35 cellular contexts compared by ENCODE assay signal in the genomic region with DNA sequence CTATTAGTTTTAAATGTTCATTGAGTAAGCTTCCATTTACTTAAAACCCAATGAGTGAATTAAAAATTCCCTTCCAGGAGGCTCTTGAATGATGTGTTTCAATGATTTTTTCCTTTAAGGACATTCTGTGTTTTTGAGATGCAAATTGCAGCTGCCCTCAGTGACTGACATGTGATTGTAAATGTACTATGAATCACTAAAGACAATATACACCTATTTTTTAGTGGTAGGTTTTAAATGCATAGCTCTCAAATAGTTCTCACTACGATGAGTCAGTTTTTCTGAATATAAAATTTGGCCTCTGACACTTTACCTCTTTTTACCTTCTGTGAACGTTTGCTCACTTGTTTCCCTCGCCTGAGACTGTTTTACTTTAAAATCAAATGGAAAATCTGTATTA.
"Had no signal": no experiment of that assay in that cellular context is flagged by ENCODE, and none has a peak within 500 bp of the region (broad histone marks: within the 10 kb centered on the region; RNA-seq: fewer than 3 reads in every experiment).

No MANE protein-coding gene starts in this region.

- H3K36me3 ChIP-seq: adrenal gland, cardiac muscle cell, colonic mucosa, gastrocnemius medialis, WERI-Rb-1 had no signal

- H3K4me3 ChIP-seq: adrenal gland, body of pancreas, cardiac muscle cell, colonic mucosa, gastrocnemius medialis had no signal

- H3K4me3 Mint-ChIP-seq: activated B cell treated with CpG ODN at 0.5 μM for 24 hours; activated CD8-positive, alpha-beta memory T cell treated with anti-CD3 and anti-CD28 coated beads, Interleukin-2, amount 10 ng/mL, durations not matched to agents 7 days and 5 days; activated CD8-positive, alpha-beta T cell treated with anti-CD3 and anti-CD28 coated beads, Interleukin-2, amount 10 ng/mL, durations not matched to agents 7 days and 5 days; activated naive CD4-positive, alpha-beta T cell treated with anti-CD3 and anti-CD28 coated beads for 36 hours; activated naive CD4-positive, alpha-beta T cell treated with anti-CD3 and anti-CD28 coated beads, Interleukin-2, amount 50 U/mL, for 24 hours; activated naive CD8-positive, alpha-beta T cell treated with anti-CD3 and anti-CD28 coated beads for 36 hours; activated naive CD8-positive, alpha-beta T cell treated with anti-CD3 and anti-CD28 coated beads, Interleukin-2, amount 50 U/mL, for 24 hours; activated T-helper 1 cell treated with anti-CD3 and anti-CD28 coated beads, Interleukin-12 subunit alpha, Interleukin-12 subunit beta, Interleukin-2, Interleukin-4 antibody, amounts not matched to agents 30 ng/mL and 10 ng/mL and 1 ng/mL, durations not matched to agents 14 hours and 24 hours and 36 hours; T-helper 17 cell; T-helper 2 cell treated with Interferon-gamma antibody and Interleukin-4, amounts not matched to agents 5 μg/mL and 100 μg/mL, for 36 hours had no signal

- H3K27me3 Mint-ChIP-seq: T-helper 17 cell had no signal

- H3K4me1 ChIP-seq: adrenal gland, body of pancreas, colonic mucosa, gastrocnemius medialis had no signal

- ATAC-seq: activated CD4-positive, CD25-positive, alpha-beta regulatory T cell treated with anti-CD3 and anti-CD28 coated beads, Interleukin-2, amount 50 U/mL, for 24 hours; activated CD8-positive, alpha-beta memory T cell treated with anti-CD3 and anti-CD28 coated beads, Interleukin-2, amount 10 ng/mL, durations not matched to agents 7 days and 5 days; activated CD8-positive, alpha-beta T cell treated with anti-CD3 and anti-CD28 coated beads, Interleukin-2, amount 10 ng/mL, durations not matched to agents 7 days and 5 days; activated naive CD8-positive, alpha-beta T cell treated with anti-CD3 and anti-CD28 coated beads, Interleukin-2, amount 50 U/mL, for 24 hours; body of pancreas; esophagus mucosa; gastrocnemius medialis; T-helper 17 cell had no signal

- H3K36me3 Mint-ChIP-seq: activated CD8-positive, alpha-beta memory T cell treated with anti-CD3 and anti-CD28 coated beads, Interleukin-2, amount 10 ng/mL, durations not matched to agents 7 days and 5 days; activated naive CD4-positive, alpha-beta T cell treated with anti-CD3 and anti-CD28 coated beads, Interleukin-2, amount 50 U/mL, for 24 hours; activated naive CD8-positive, alpha-beta T cell treated with anti-CD3 and anti-CD28 coated beads for 36 hours had no signal

- H3K27ac Mint-ChIP-seq: activated B cell treated with CpG ODN at 0.5 μM for 24 hours; activated CD8-positive, alpha-beta memory T cell treated with anti-CD3 and anti-CD28 coated beads, Interleukin-2, amount 10 ng/mL, durations not matched to agents 7 days and 5 days; activated CD8-positive, alpha-beta T cell treated with anti-CD3 and anti-CD28 coated beads, Interleukin-2, amount 10 ng/mL, durations not matched to agents 7 days and 5 days; activated naive CD4-positive, alpha-beta T cell treated with anti-CD3 and anti-CD28 coated beads for 36 hours; activated naive CD4-positive, alpha-beta T cell treated with anti-CD3 and anti-CD28 coated beads, Interleukin-2, amount 50 U/mL, for 24 hours; activated naive CD8-positive, alpha-beta T cell treated with anti-CD3 and anti-CD28 coated beads for 36 hours; activated naive CD8-positive, alpha-beta T cell treated with anti-CD3 and anti-CD28 coated beads, Interleukin-2, amount 50 U/mL, for 24 hours; activated T-helper 1 cell treated with anti-CD3 and anti-CD28 coated beads, Interleukin-12 subunit alpha, Interleukin-12 subunit beta, Interleukin-2, Interleukin-4 antibody, amounts not matched to agents 30 ng/mL and 10 ng/mL and 1 ng/mL, durations not matched to agents 14 hours and 24 hours and 36 hours; activated T-helper 2 cell treated with anti-CD3 and anti-CD28 coated beads, Interferon-gamma antibody, Interleukin-2, Interleukin-4, amounts not matched to agents 10 μg/mL and 5 μg/mL and 100 μg/mL, durations not matched to agents 14 hours and 24 hours and 36 hours; T-helper 17 cell; T-helper 2 cell treated with Interferon-gamma antibody and Interleukin-4, amounts not matched to agents 5 μg/mL and 100 μg/mL, for 36 hours had no signal

- DNase-seq: activated B cell treated with CpG ODN at 0.5 μM for 24 hours; activated CD4-positive, alpha-beta T cell treated with anti-CD3 and anti-CD28 coated beads for 48 hours; activated CD4-positive, alpha-beta T cell treated with anti-CD3 and anti-CD28 coated beads, Interleukin-2, amount 50 U/mL, for 1 hour; activated CD4-positive, alpha-beta T cell treated with anti-CD3 and anti-CD28 coated beads, Interleukin-2, amount 50 U/mL, for 48 hours; activated CD8-positive, alpha-beta memory T cell treated with anti-CD3 and anti-CD28 coated beads, Interleukin-2, amount 10 ng/mL, durations not matched to agents 7 days and 5 days; activated CD8-positive, alpha-beta memory T cell treated with anti-CD3 and anti-CD28 coated beads, Interleukin-2, amount 50 U/mL, for 4 hours; activated CD8-positive, alpha-beta T cell treated with anti-CD3 and anti-CD28 coated beads, Interleukin-2, amount 10 ng/mL, durations not matched to agents 7 days and 5 days; activated effector memory CD4-positive, alpha-beta T cell treated with anti-CD3 and anti-CD28 coated beads, Interleukin-2, amount 50 U/mL, for 16 hours; activated naive CD4-positive, alpha-beta T cell treated with anti-CD3 and anti-CD28 coated beads for 36 hours; activated naive CD8-positive, alpha-beta T cell treated with anti-CD3 and anti-CD28 coated beads for 36 hours; activated naive CD8-positive, alpha-beta T cell treated with anti-CD3 and anti-CD28 coated beads, Interleukin-2, amount 50 U/mL, for 24 hours; activated T-cell treated with anti-CD3 and anti-CD28 coated beads, Interleukin-2, amount 50 U/mL, for 1 hour; activated T-cell treated with anti-CD3 and anti-CD28 coated beads, Interleukin-2, amount 50 U/mL, for 48 hours; adrenal gland; amygdala; aorta; body of pancreas; central memory CD4-positive, alpha-beta T cell; cerebellar nuclear complex; colonic mucosa; effector CD8-positive, alpha-beta T cell; foreskin fibroblast; gastrocnemius medialis; glutamatergic neuron; T-helper 1 cell; T-helper 17 cell; T1000; WERI-Rb-1 had no signal

- H3K9me3 ChIP-seq: adrenal gland, body of pancreas, colonic mucosa, gastrocnemius medialis had no signal

- H3K9me3 Mint-ChIP-seq: activated B cell treated with CpG ODN at 0.5 μM for 24 hours; activated naive CD4-positive, alpha-beta T cell treated with anti-CD3 and anti-CD28 coated beads for 36 hours; activated naive CD4-positive, alpha-beta T cell treated with anti-CD3 and anti-CD28 coated beads, Interleukin-2, amount 50 U/mL, for 24 hours; activated naive CD8-positive, alpha-beta T cell treated with anti-CD3 and anti-CD28 coated beads for 36 hours; activated naive CD8-positive, alpha-beta T cell treated with anti-CD3 and anti-CD28 coated beads, Interleukin-2, amount 50 U/mL, for 24 hours; activated T-helper 1 cell treated with anti-CD3 and anti-CD28 coated beads, Interleukin-12 subunit alpha, Interleukin-12 subunit beta, Interleukin-2, Interleukin-4 antibody, amounts not matched to agents 30 ng/mL and 10 ng/mL and 1 ng/mL, durations not matched to agents 14 hours and 24 hours and 36 hours; activated T-helper 2 cell treated with anti-CD3 and anti-CD28 coated beads, Interferon-gamma antibody, Interleukin-2, Interleukin-4, amounts not matched to agents 10 μg/mL and 5 μg/mL and 100 μg/mL, durations not matched to agents 14 hours and 24 hours and 36 hours had no signal

- H3K27me3 ChIP-seq: body of pancreas, cardiac muscle cell, colonic mucosa, gastrocnemius medialis had no signal

- H3K27ac ChIP-seq: adrenal gland, body of pancreas, cardiac muscle cell, colonic mucosa, gastrocnemius medialis, WERI-Rb-1 had no signal

- H3K4me1 Mint-ChIP-seq: activated B cell treated with CpG ODN at 0.5 μM for 24 hours; activated naive CD4-positive, alpha-beta T cell treated with anti-CD3 and anti-CD28 coated beads, Interleukin-2, amount 50 U/mL, for 24 hours; activated naive CD8-positive, alpha-beta T cell treated with anti-CD3 and anti-CD28 coated beads for 36 hours; activated naive CD8-positive, alpha-beta T cell treated with anti-CD3 and anti-CD28 coated beads, Interleukin-2, amount 50 U/mL, for 24 hours; T-helper 17 cell had no signal
